ENCODE assay signal across 2 cellular contexts in genomic region chr17:75739801-75740200, GRCh38.
TF ChIP-seq lines count a peak whose summit lies in the region.

No MANE protein-coding gene starts in this region.

TF ChIP-seq in K562, 482 proteins besides CTCF, POLR2A, EP300 and RAD21:
- peak; percentile 62 for TF ChIP-seq ZBTB33 (CRISPR knock-in tag; IDR thresholded peaks at IDR 0.05)
- peak; percentile 9 to 27; a peak in 2 of 4 replicates for TF ChIP-seq NRF1 (conservative IDR thresholded peaks at IDR 0.05 in 1 of 2, IDR thresholded peaks at IDR 0.05 in 1 of 2)
- no peak for TF ChIP-seq ZNF277 (CRISPR knock-in tag; IDR thresholded peaks at IDR 0.05; ENCODE audit: borderline replicate concordance)

TF ChIP-seq in WTC11, 78 proteins besides CTCF, POLR2A, EP300 and RAD21:
- TF ChIP-seq E2F4 (CRISPR knock-in tag; IDR thresholded peaks at IDR 0.05; ENCODE audit: borderline replicate concordance, low read depth) (no peak), AR (CRISPR knock-in tag; IDR thresholded peaks at IDR 0.05) (no peak), USF1 (CRISPR knock-in tag; IDR thresholded peaks at IDR 0.05) (no peak), KAT7 (CRISPR knock-in tag; IDR thresholded peaks at IDR 0.05; ENCODE audit: borderline replicate concordance) (no peak), SOX15 (CRISPR knock-in tag; IDR thresholded peaks at IDR 0.05) (no peak), MYBL2 (CRISPR knock-in tag; IDR thresholded peaks at IDR 0.05) (no peak), NR2C2 (CRISPR knock-in tag; IDR thresholded peaks at IDR 0.05) (no peak), MXD4 (CRISPR knock-in tag; IDR thresholded peaks at IDR 0.05; ENCODE audit: borderline replicate concordance) (no peak), ATF3 (CRISPR knock-in tag; conservative IDR thresholded peaks at IDR 0.05) (no peak), FOXP4 (CRISPR knock-in tag; IDR thresholded peaks at IDR 0.05) (no peak), FOXK1 (CRISPR knock-in tag; IDR thresholded peaks at IDR 0.05) (no peak), RORB (CRISPR knock-in tag; IDR thresholded peaks at IDR 0.05) (no peak), NR3C1 (CRISPR knock-in tag; conservative IDR thresholded peaks at IDR 0.05; ENCODE audit: low read depth) (no peak), ZNF232 (CRISPR knock-in tag; IDR thresholded peaks at IDR 0.05) (no peak), JUN (CRISPR knock-in tag; IDR thresholded peaks at IDR 0.05) (no peak), ZNF532 (CRISPR knock-in tag; IDR thresholded peaks at IDR 0.05; ENCODE audit: borderline replicate concordance) (no peak)
TF ChIP-seq in WTC11: peak in this region for 0.
